ENCODE assay signal across 1 cellular context in genomic region chr1:168137515-168137821, GRCh38.
A peak's percentile ranks its signal among the peaks of the same experiment; 100 is the strongest.
TF ChIP-seq lines count a peak whose summit lies in the region.

No MANE protein-coding gene starts in this region.

TF ChIP-seq in H1, 55 proteins besides CTCF, POLR2A, EP300 and RAD21 (continued from another document):
- no peak for TF ChIP-seq ATF3 (IDR thresholded peaks at IDR 0.05; ENCODE audit: insufficient read depth, low read depth, low read length)
- no peak for TF ChIP-seq RXRA (IDR thresholded peaks at IDR 0.05; ENCODE audit: insufficient read depth, low read depth, low read length)
- TF ChIP-seq USF2 (IDR thresholded peaks at IDR 0.05; ENCODE audit: low read length), result no peak
- no peak for TF ChIP-seq RBBP5 (IDR thresholded peaks at IDR 0.05; ENCODE audit: borderline replicate concordance, low read depth, low read length)
- TF ChIP-seq EGR1 (IDR thresholded peaks at IDR 0.05; ENCODE audit: borderline replicate concordance, low read depth, low read length), result no peak
- no peak for TF ChIP-seq TAF1 (IDR thresholded peaks at IDR 0.05; ENCODE audit: low read depth, low read length)
- no peak for TF ChIP-seq TAF7 (optimal IDR thresholded peaks at IDR 0.05; ENCODE audit: borderline replicate concordance, low read depth, low read length)
- no peak for TF ChIP-seq RFX5 (IDR thresholded peaks at IDR 0.05; ENCODE audit: borderline replicate concordance, low read depth, low read length)
- TF ChIP-seq KDM5A (IDR thresholded peaks at IDR 0.05; ENCODE audit: low read length), result no peak
- no peak for TF ChIP-seq CEBPB (IDR thresholded peaks at IDR 0.05; ENCODE audit: low read depth, low read length)
- no peak for TF ChIP-seq JUN (IDR thresholded peaks at IDR 0.05; ENCODE audit: low read depth, low read length)
- 0 out of 2 replicates have a peak, but pooled peaks have one; percentile 8 for TF ChIP-seq TBP (IDR thresholded peaks at IDR 0.05; ENCODE audit: low read depth, low read length)
- TF ChIP-seq TEAD4 (IDR thresholded peaks at IDR 0.05; ENCODE audit: low read depth, low read length), result no peak
- 0 out of 4 replicates have a peak, but pooled peaks of 1 of the 2 experiments have one; percentile 8 for TF ChIP-seq SIN3A (conservative IDR thresholded peaks at IDR 0.05 in 1 of 2, IDR thresholded peaks at IDR 0.05 in 1 of 2; ENCODE audit: low read depth in 1 of 2, low read length in 2 of 2)
- peak; percentile 53 for TF ChIP-seq CTBP2 (IDR thresholded peaks at IDR 0.05; ENCODE audit: borderline replicate concordance, insufficient read depth, insufficient read length, low read length)
- TF ChIP-seq SIRT6 (IDR thresholded peaks at IDR 0.05; ENCODE audit: low read length), result no peak
